ENCODE assay signal across 2 cellular contexts in genomic region chr17:31761836-31762510, GRCh38.
TF ChIP-seq lines count a peak whose summit lies in the region.

No MANE protein-coding gene starts in this region.

TF ChIP-seq in A549, 52 proteins besides CTCF, POLR2A, EP300 and RAD21:
- peak; percentile 85 for TF ChIP-seq MAFK (IDR thresholded peaks at IDR 0.05; ENCODE audit: partially characterized antibody)
TF ChIP-seq in A549: peak in this region for 1; not testable (repeated sequence) for 51.

TF ChIP-seq in HCT116, 20 proteins besides CTCF, POLR2A, EP300 and RAD21:
- TF ChIP-seq SP1 (IDR thresholded peaks at IDR 0.05; ENCODE audit: low read depth) = 0 out of 2 replicates have a peak, but pooled peaks have one; percentile 31
